ENCODE assay signal across 10 cellular contexts in the genomic region with DNA sequence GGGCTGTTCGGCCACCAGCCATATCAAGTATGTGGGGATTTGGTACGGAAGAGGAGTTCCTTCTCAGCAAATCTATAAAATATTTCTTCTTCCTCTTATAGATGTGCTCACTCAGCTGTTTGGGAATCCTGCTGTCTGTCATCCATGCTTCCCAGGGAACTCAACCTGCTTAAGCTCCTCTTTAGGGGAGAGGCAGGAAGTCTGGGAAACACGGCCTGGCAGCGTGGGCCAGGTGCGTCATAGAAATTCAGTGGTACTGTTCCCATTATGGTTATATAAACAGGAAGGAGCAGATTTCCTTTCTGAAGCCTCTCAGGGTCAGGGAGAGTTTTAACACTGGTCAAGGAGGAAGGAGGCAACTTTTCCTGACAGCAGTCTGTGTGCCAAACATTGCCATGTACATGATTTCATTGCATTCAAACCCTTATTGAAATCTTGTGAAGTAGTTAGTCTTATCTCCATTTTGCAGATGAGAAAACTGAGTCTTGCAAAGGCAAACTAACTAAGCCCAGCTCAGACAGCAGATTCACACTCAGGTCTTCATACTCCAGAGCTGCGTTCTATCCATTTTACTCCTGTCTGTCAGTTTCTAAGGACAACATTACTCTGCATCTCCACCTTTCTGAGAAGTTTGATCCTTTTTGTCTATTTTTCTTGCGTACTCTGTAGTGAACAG. TPM values are rescaled to one million over a fixed set of nuclear protein-coding genes. Genes with fewer than 3 reads are reported as not detected.
A peak's percentile ranks its signal among the peaks of the same experiment; 100 is the strongest.
DNase-seq lines count a peak whose midpoint lies in the region; TF ChIP-seq lines count a peak whose summit lies in the region.
"Had no signal": no experiment of that assay in that cellular context is flagged by ENCODE, and none has a peak within 500 bp of the region (broad histone marks: within the 10 kb centered on the region; RNA-seq: fewer than 3 reads in every experiment).

No MANE protein-coding gene starts in this region.

- POLR2A ChIA-PET in A673 (lab: Charles Lee; ENCODE audit: low non-redundant PET), result no interaction called here

- H3K4me3 ChIP-seq in SJSA1, result no peak overlapping the region
- H3K4me3 ChIP-seq in A673 (ENCODE audit: low read depth, low read length, poor library complexity, severe bottlenecking), result no peak overlapping the region

- peak; percentile 45 for DNase-seq in ELF-1 (ENCODE audit: low read depth, low spot score)
- DNase-seq in SJSA1 (ENCODE audit: low read depth in 1 of 2, low spot score in 2 of 2), result peak; percentile 50 to 63
- peak; percentile 68 for DNase-seq in fibroblast of peridontal ligament (ENCODE audit: extremely low read depth)
- peak; percentile 84 for DNase-seq in posterior vena cava (ENCODE audit: low spot score)
- no peak for DNase-seq in G401 (ENCODE audit: low spot score)
- DNase-seq in DMS114 treated with DMSO at 0.1 percent for 48 hours (lab: John Stamatoyannopoulos, UW; ENCODE audit: unreplicated experiment), result no peak
- DNase-seq in occipital lobe (lab: John Stamatoyannopoulos, UW), result no peak
- no peak for DNase-seq in A673 (ENCODE audit: low spot score)
- DNase-seq: H9, nucleus accumbens had no signal

- CTCF ChIA-PET in A673 (lab: Charles Lee), result interaction anchor here (0.5 kb wide), 1 partner anchor 31 kb away, joined by 3 read pairs; no protein-coding TSS in a partner anchor

- H3K36me3 ChIP-seq in SJSA1 (no peaks in the 10 kb centered on the region), A673 (ENCODE audit: insufficient read depth, low read length, poor library complexity, severe bottlenecking) (no peaks in the 10 kb centered on the region)

- peak overlapping the region; percentile 75 for H3K27ac ChIP-seq in SJSA1
- H3K27ac ChIP-seq in A673 (ENCODE audit: low read depth, low read length, poor library complexity, severe bottlenecking), result no peak overlapping the region

- TF ChIP-seq CTCF in A673 (conservative IDR thresholded peaks at IDR 0.05; ENCODE audit: low read depth, low read length), result no peak

- no peaks in the 10 kb centered on the region for H3K27me3 ChIP-seq in SJSA1 (replicated peaks)
- no peaks in the 10 kb centered on the region for H3K27me3 ChIP-seq in A673 (replicated peaks; ENCODE audit: insufficient read depth, low read depth, low read length, poor library complexity)

- intact Hi-C loops in posterior vena cava (cut with DNase I), result no loop called here
- intact Hi-C loops in A673 (cut with micrococcal nuclease; ENCODE audit: unreplicated experiment), result loop anchor here (5.0 kb wide), 1 partner anchor 75 kb away; no protein-coding TSS in a partner anchor

- H3K4me1 ChIP-seq in SJSA1 (replicated peaks) (peaks cover 69% of the 10 kb centered on the region), A673 (ENCODE audit: insufficient read depth, low read length, poor library complexity, severe bottlenecking) (peaks cover 35% of the 10 kb centered on the region)

- H3K9me3 ChIP-seq in SJSA1 (replicated peaks) (no peaks in the 10 kb centered on the region), A673 (ENCODE audit: low read depth, low read length, poor library complexity, severe bottlenecking) (no peaks in the 10 kb centered on the region)

- no TSS peak for BruUV-seq in A673 (replicated peaks; lab: Mats Ljungman, UMichigan)

- in situ Hi-C loops in G401 (cut with HindIII; ENCODE audit: low sequenced_read_pairs), result no loop called here

RNA-seq across cellular contexts. Expression of a gene that starts 35.4 kb away (rescaled TPM):
- total RNA-seq in SJSA1 (2014; rRNA removed; shearing (Covaris generic)), result 10.1 and 14.8 TPM in 2 replicates
- total RNA-seq in posterior vena cava (10 to 100 TPM; 47.7 to 78.9 TPM), occipital lobe (34.6 TPM), A673 (2021) (67.8 and 68.5 TPM in 2 replicates)
- 33.0 and 45.9 TPM in 2 replicates for total RNA-seq in G401 (2014; rRNA removed; shearing (Covaris generic))

Comparison
In these comparisons a context has a peak if more than half of its experiments do, and no peak if none do; other contexts are left out.
1. DNase-seq: peak in ELF-1 (single experiment), SJSA1 (2 of 2), fibroblast of peridontal ligament (single experiment) and posterior vena cava (single experiment); none in G401 (single experiment), DMS114 treated with DMSO at 0.1 percent for 48 hours (single experiment), occipital lobe (single experiment) and A673 (single experiment).